In genomic region chr7:34162676-34163075, GRCh38 we compare ENCODE assay signal across 1 cellular context.
TF ChIP-seq lines count a peak whose summit lies in the region.

No MANE protein-coding gene starts in this region.

TF ChIP-seq in HepG2, 621 proteins besides CTCF, POLR2A, EP300 and RAD21 (continued from another document):
- TF ChIP-seq ZNF646 (CRISPR knock-in tag; IDR thresholded peaks at IDR 0.05) (no peak), NFE2L2 (IDR thresholded peaks at IDR 0.05; ENCODE audit: low read length) (peak; percentile 38; the same call in 1 of the 2 replicates), SNAI1 (CRISPR knock-in tag; IDR thresholded peaks at IDR 0.05; ENCODE audit: borderline replicate concordance) (no peak)
